Comparison of ENCODE assay signal across 15 cellular contexts in genomic region chr4:87322754-87323153, GRCh38. TPM values are rescaled to one million over a fixed set of nuclear protein-coding genes. Genes with fewer than 3 reads are reported as not detected.
A peak's percentile ranks its signal among the peaks of the same experiment; 100 is the strongest.
DNase-seq lines count a peak whose midpoint lies in the region; ATAC-seq and TF ChIP-seq lines count a peak whose summit lies in the region.
"Had no signal": no experiment of that assay in that cellular context is flagged by ENCODE, and none has a peak within 500 bp of the region (broad histone marks: within the 10 kb centered on the region; RNA-seq: fewer than 3 reads in every experiment).

Gene HSD17B13 (minus strand): TSS chr4:87322882. CDS start chr4:87322841, 41 bp downstream.

- DNase-seq in NCI-H2196 (lab: John Stamatoyannopoulos, UW; ENCODE audit: unreplicated experiment) (peak; percentile 6), NCI-H2196 treated with DMSO at 0.1 percent for 48 hours (lab: John Stamatoyannopoulos, UW; ENCODE audit: unreplicated experiment) (no peak), NCI-H1105 treated with DMSO at 0.1 percent for 48 hours (lab: John Stamatoyannopoulos, UW) (peak; percentile 37), left colon (no peak), DMS153 (lab: John Stamatoyannopoulos, UW) (no peak), GM20000 (ENCODE audit: low spot score) (no peak)
- DNase-seq: DMS53, Kasumi-1, NCI-H1417 treated with DMSO at 0.1 percent for 48 hours, NCI-H2107, NCI-H510A, SHP77, T-helper 1 cell had no signal

- TF ChIP-seq CTCF in GM20000 (IDR thresholded peaks at IDR 0.05; ENCODE audit: extremely low read depth, missing control alignments): no peak

- intact Hi-C loops in left colon (cut with DNase I, micrococcal nuclease): no loop called here

- ATAC-seq in left colon (peak; percentile 22), GM21529 (IDR thresholded peaks at IDR 0.05; ENCODE audit: unreplicated experiment) (no peak)
- ATAC-seq: SK-N-SH treated with all-trans-retinoic acid at 6 μM for 48 hours had no signal

RNA-seq across cellular contexts. Expression of gene HSD17B13, which starts in this region (rescaled TPM):
- 1 to 10 TPM in 1 of 2 donors, under 1 TPM in 1; 0.76 to 1.1 TPM for total RNA-seq in left colon

Comparison
In these comparisons a context has a peak if more than half of its experiments do, and no peak if none do; other contexts are left out.
1. DNase-seq: peak in NCI-H2196 (single experiment) and NCI-H1105 treated with DMSO at 0.1 percent for 48 hours (single experiment); none in NCI-H2196 treated with DMSO at 0.1 percent for 48 hours (single experiment), left colon (0 of 2), DMS153 (single experiment) and GM20000 (single experiment).